8 cellular contexts compared by ENCODE assay signal in the genomic region with DNA sequence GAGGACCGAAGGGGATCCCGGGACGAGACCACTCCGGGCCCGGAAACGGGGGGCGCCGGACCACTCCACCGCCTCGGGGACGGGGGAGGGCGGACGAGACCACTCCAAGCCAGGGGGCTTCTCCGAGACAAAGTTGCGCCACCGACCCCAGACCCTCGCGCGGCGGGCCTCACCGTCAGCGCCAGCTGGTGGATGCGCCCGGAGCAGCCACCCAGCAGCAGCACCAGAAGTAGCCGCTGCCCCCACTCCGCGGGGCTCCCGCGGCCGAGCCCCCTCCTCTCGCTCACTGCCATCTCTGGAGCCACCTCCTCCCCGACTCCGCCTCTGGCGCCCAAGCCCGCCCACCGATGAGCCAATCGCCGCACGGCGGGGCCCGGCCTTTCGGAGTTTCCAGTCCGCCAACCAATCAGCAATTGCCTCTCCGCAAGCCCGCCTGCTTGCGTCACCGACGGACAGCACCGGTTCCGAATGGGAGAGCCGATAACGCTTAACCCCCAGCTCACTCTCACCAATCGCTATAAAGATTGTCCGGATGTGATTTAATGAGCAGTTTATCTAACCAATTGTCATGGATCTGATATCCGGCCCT. TPM values are rescaled to one million over a fixed set of nuclear protein-coding genes. Genes with fewer than 3 reads are reported as not detected.
A peak's percentile ranks its signal among the peaks of the same experiment; 100 is the strongest.
DNase-seq lines count a peak whose midpoint lies in the region; ATAC-seq, FAIRE-seq and TF ChIP-seq lines count a peak whose summit lies in the region.

A gene (minus strand): TSS at position 297 of the 589 bp plus-strand sequence. CDS start 4 bp downstream, at position 293.

- peak; percentile 100 for FAIRE-seq in GM12891 (lab: Jason Lieb, UNC)

- no peak; the same call in 1 of the 2 replicates for TF ChIP-seq POLR2A in GM12891 (IDR thresholded peaks at IDR 0.05; ENCODE audit: low read depth, low read length)

- H3K27ac Mint-ChIP-seq in T-helper 17 cell (peak within 1 kb of the TSS; percentile 97), progenitor cell of endocrine pancreas (peak within 1 kb of the TSS; percentile 98)

- H3K4me1 Mint-ChIP-seq in T-helper 17 cell, result peaks cover 36% of the 10 kb centered on the region
- peaks cover 31% of the 10 kb centered on the region for H3K4me1 Mint-ChIP-seq in progenitor cell of endocrine pancreas (ENCODE audit: low read depth)

- H3K9me3 ChIP-seq in T-helper 17 cell (ENCODE audit: control insufficient read depth, low read length, poor library complexity, severe bottlenecking), result no peaks in the 10 kb centered on the region

- TF ChIP-seq CTCF in progenitor cell of endocrine pancreas (IDR thresholded peaks at IDR 0.05; ENCODE audit: unreplicated experiment), result no peak

- intact Hi-C loops in left cardiac atrium (cut with DNase I), result loop anchor here in 1 of 2 donors (5.0 kb wide), 2 partner anchors 220 to 365 kb away; a partner anchor contains a TSS

- ATAC-seq in HG02798 (IDR thresholded peaks at IDR 0.05; ENCODE audit: poor library complexity, unreplicated experiment) (peak; percentile 76), T-helper 17 cell (peak; percentile 84), left cardiac atrium (peak; percentile 83 to 86)

- no peaks in the 10 kb centered on the region for H3K9me3 Mint-ChIP-seq in progenitor cell of endocrine pancreas (ENCODE audit: low read depth)

- peak; percentile 96 for DNase-seq in GM12891 (ENCODE audit: insufficient read length, low spot score)
- DNase-seq in NCI-H1436 (lab: John Stamatoyannopoulos, UW), result peak; percentile 99
- peak; percentile 97 to 99 (median 98) for DNase-seq in T-helper 17 cell
- peak; percentile 93 to 100 (median 100) for DNase-seq in amygdala (lab: John Stamatoyannopoulos, UW)
- peak; percentile 100 for DNase-seq in left cardiac atrium
- peak; percentile 99 for DNase-seq in progenitor cell of endocrine pancreas (ENCODE audit: low spot score, unreplicated experiment)
- peak; percentile 100 for DNase-seq in ureter (ENCODE audit: low spot score)

- H3K4me3 Mint-ChIP-seq in T-helper 17 cell (peak within 1 kb of the TSS; percentile 96), progenitor cell of endocrine pancreas (ENCODE audit: low read depth) (peak within 1 kb of the TSS; percentile 91)

- no peaks in the 10 kb centered on the region for H3K27me3 Mint-ChIP-seq in T-helper 17 cell
- no peaks in the 10 kb centered on the region for H3K27me3 Mint-ChIP-seq in progenitor cell of endocrine pancreas

- peaks cover 3% of the 10 kb centered on the region for H3K36me3 Mint-ChIP-seq in T-helper 17 cell (ENCODE audit: low read depth)
- H3K36me3 Mint-ChIP-seq in progenitor cell of endocrine pancreas (ENCODE audit: insufficient read depth), result peaks cover 6% of the 10 kb centered on the region

TF ChIP-seq in GM12891, 5 proteins besides CTCF, POLR2A, EP300 and RAD21:
- TF ChIP-seq SPI1 (IDR thresholded peaks at IDR 0.05; ENCODE audit: low read depth, low read length) (no peak), TAF1 (IDR thresholded peaks at IDR 0.05; ENCODE audit: low read depth, low read length) (0 out of 2 replicates have a peak, but pooled peaks have one; percentile 47), POLR2AphosphoS5 (IDR thresholded peaks at IDR 0.05; ENCODE audit: low read depth, low read length) (no peak), PAX5 (IDR thresholded peaks at IDR 0.05; ENCODE audit: insufficient read depth, low read length, severe bottlenecking) (no peak), POU2F2 (IDR thresholded peaks at IDR 0.05; ENCODE audit: low read depth, low read length) (no peak)

RNA-seq across cellular contexts. Expression of the gene that starts here (rescaled TPM):
- 44.9 TPM for polyA plus RNA-seq in GM12891 (2012; ENCODE audit: low read depth, missing spikeins)
- 10 to 100 TPM; 53.4 to 55.5 TPM for total RNA-seq in T-helper 17 cell
- total RNA-seq in left cardiac atrium, result 10 to 100 TPM; 25.7 to 35.4 TPM
- total RNA-seq in progenitor cell of endocrine pancreas, result 72.8 and 80.8 TPM in 2 replicates
- 74.0 TPM for total RNA-seq in ureter

Comparison
In these comparisons a context has a peak if more than half of its experiments do, and no peak if none do; other contexts are left out.
1. Peak in every context shown above with its lines: DNase-seq and ATAC-seq.